ENCODE assay signal across 12 cellular contexts in the genomic region with DNA sequence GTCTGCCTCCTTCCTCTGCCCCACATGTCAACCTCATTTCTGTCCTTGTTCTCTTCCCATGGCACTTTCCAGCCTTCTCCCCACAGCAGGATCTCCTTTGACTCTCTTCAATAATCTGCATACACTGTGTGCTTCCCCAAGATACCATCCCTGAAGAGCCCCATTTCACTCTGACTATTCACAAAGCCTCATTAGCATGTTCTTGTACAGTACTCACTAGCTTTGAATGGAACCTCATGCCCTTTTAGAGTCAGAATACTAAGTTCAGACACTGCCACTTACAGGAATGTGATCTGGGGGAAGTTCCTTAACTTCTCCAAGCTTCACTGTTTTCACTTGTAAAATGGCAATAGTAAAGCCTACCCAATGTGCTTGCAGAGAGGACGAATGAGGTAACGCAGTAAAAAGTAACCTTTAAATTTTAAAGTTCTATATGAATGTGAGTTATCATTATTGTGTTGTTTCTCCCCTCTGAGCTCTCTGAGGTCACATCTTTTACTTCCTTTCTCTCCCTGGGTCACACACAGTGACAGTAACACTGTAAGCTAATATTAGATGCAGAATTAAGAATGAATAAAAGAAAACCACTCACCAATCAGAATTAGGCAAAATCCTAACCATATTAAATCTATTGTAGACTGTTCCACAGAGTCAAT.
DNase-seq lines count a peak whose midpoint lies in the region; ATAC-seq and TF ChIP-seq lines count a peak whose summit lies in the region.
"Had no signal": no experiment of that assay in that cellular context is flagged by ENCODE, and none has a peak within 500 bp of the region (broad histone marks: within the 10 kb centered on the region; RNA-seq: fewer than 3 reads in every experiment).

No MANE protein-coding gene starts in this region.

- no peaks in the 10 kb centered on the region for H3K9me3 ChIP-seq in mammary epithelial cell (replicated peaks; ENCODE audit: insufficient read depth, low read length)
- H3K9me3 ChIP-seq in adipocyte (ENCODE audit: control insufficient read depth, low read length): no peaks in the 10 kb centered on the region

- no peak overlapping the region for H3K9ac ChIP-seq in mammary epithelial cell (ENCODE audit: insufficient read depth, low read length)
- H3K9ac ChIP-seq in adipocyte (ENCODE audit: low read length): peak overlapping the region; percentile 30

- peaks cover 28% of the 10 kb centered on the region for H3K4me1 Mint-ChIP-seq in MCF 10A (ENCODE audit: insufficient read depth, unreplicated experiment)

- POLR2A ChIA-PET in MCF 10A (lab: Yijun Ruan, JAX): interaction anchor here (0.8 to 1.0 kb wide), 3 partner anchors 9 to 76 kb away, joined by 4 to 5 read pairs (median 5); no protein-coding TSS in a partner anchor

- in situ Hi-C loops in mammary epithelial cell (cut with MboI; ENCODE audit: low sequenced_read_pairs in 2 of 2): no loop called here

- no peaks in the 10 kb centered on the region for H3K36me3 Mint-ChIP-seq in MCF 10A (ENCODE audit: insufficient read depth, unreplicated experiment)

- TSS peak; percentile 95 for BruUV-seq in MCF 10A (replicated peaks; lab: Mats Ljungman, UMichigan)
- BruUV-seq in mammary epithelial cell (replicated peaks; lab: Mats Ljungman, UMichigan): no TSS peak

- H2AFZ ChIP-seq in mammary epithelial cell (ENCODE audit: low read depth, low read length): no peak overlapping the region

- H3K27ac ChIP-seq in mammary epithelial cell (ENCODE audit: insufficient read depth, low read depth, low read length): no peak overlapping the region

- peaks cover 20% of the 10 kb centered on the region for H3K4me1 ChIP-seq in mammary epithelial cell (ENCODE audit: insufficient read depth, low read length)
- H3K4me1 ChIP-seq in adipocyte (ENCODE audit: control insufficient read depth, insufficient read depth, low read length): peaks cover 19% of the 10 kb centered on the region

- H3K27me3 Mint-ChIP-seq in MCF 10A (ENCODE audit: insufficient read depth, unreplicated experiment): no peaks in the 10 kb centered on the region

- H3K79me2 ChIP-seq in mammary epithelial cell (ENCODE audit: insufficient read depth, low read length): no peaks in the 10 kb centered on the region

- H3K27ac Mint-ChIP-seq in MCF 10A (ENCODE audit: low read depth, unreplicated experiment): no peak overlapping the region
- H3K27ac Mint-ChIP-seq: activated naive CD8-positive, alpha-beta T cell treated with anti-CD3 and anti-CD28 coated beads, Interleukin-2, amount 10 ng/mL, durations not matched to agents 7 days and 5 days; CD4-positive, alpha-beta T cell had no signal

- no peak overlapping the region for H3K4me2 ChIP-seq in mammary epithelial cell (ENCODE audit: insufficient read depth, low read depth, low read length)

- H4K20me1 ChIP-seq in mammary epithelial cell (ENCODE audit: insufficient read depth, low read length): no peaks in the 10 kb centered on the region

- no peak overlapping the region for H3K4me3 Mint-ChIP-seq in MCF 10A (ENCODE audit: unreplicated experiment)
- H3K4me3 Mint-ChIP-seq: activated naive CD8-positive, alpha-beta T cell treated with anti-CD3 and anti-CD28 coated beads, Interleukin-2, amount 10 ng/mL, durations not matched to agents 7 days and 5 days; CD4-positive, alpha-beta T cell had no signal

- no peaks in the 10 kb centered on the region for H3K36me3 ChIP-seq in mammary epithelial cell (ENCODE audit: insufficient read depth, low read length)
- H3K36me3 ChIP-seq in adipocyte (ENCODE audit: control insufficient read depth, insufficient read depth, low read length, severe bottlenecking): no peaks in the 10 kb centered on the region

- WGBS in mammary epithelial cell (ENCODE audit: low coverage, missing lambda C conversion rate): 94% methylated on average over 2 of the region's 2 CpGs

- DNase-seq in MCF 10A (ENCODE audit: unreplicated experiment) (no peak), mammary epithelial cell (no peak), adipocyte (ENCODE audit: low read depth) (no peak), inferior parietal cortex (ENCODE audit: extremely low spot score) (no peak), activated gamma-delta T cell treated with Interleukin-2 at 50 U/mL for 16 hours (no peak), GOT3 (lab: John Stamatoyannopoulos, UW) (no peak), cerebellar cortex (ENCODE audit: low spot score) (no peak)
- DNase-seq: activated naive CD8-positive, alpha-beta T cell treated with anti-CD3 and anti-CD28 coated beads, Interleukin-2, amount 10 ng/mL, durations not matched to agents 7 days and 5 days; CD4-positive, alpha-beta T cell; erythroblast; kidney had no signal

- intact Hi-C loops in MCF 10A (cut with micrococcal nuclease): no loop called here
- intact Hi-C loops in mammary epithelial cell (cut with micrococcal nuclease): loop anchor here (10.0 kb wide), 1 partner anchor 192 kb away; no protein-coding TSS in a partner anchor

- peak; percentile 65 for ATAC-seq in HG03045 (IDR thresholded peaks at IDR 0.05; ENCODE audit: unreplicated experiment)

- TF ChIP-seq CTCF in MCF 10A (IDR thresholded peaks at IDR 0.05; ENCODE audit: unreplicated experiment) (no peak), mammary epithelial cell (conservative IDR thresholded peaks at IDR 0.05 in 1 of 2, IDR thresholded peaks at IDR 0.05 in 1 of 2; ENCODE audit: extremely low read depth in 1 of 2, insufficient read depth in 1 of 2, low read depth in 1 of 2, low read length in 2 of 2) (no peak)

- CTCF ChIA-PET in MCF 10A (lab: Yijun Ruan, JAX): no interaction called here
- CTCF ChIA-PET in mammary epithelial cell (lab: Charles Lee; ENCODE audit: low non-redundant PET): no interaction called here

- H3K9me3 Mint-ChIP-seq in MCF 10A (ENCODE audit: unreplicated experiment): no peaks in the 10 kb centered on the region
- H3K9me3 Mint-ChIP-seq: CD4-positive, alpha-beta T cell had no signal

- H3K4me3 ChIP-seq in mammary epithelial cell (replicated peaks in 1 of 3; ENCODE audit: insufficient read depth in 1 of 3, low read depth in 2 of 3, low read length in 3 of 3) (no peak overlapping the region), adipocyte (ENCODE audit: low read length) (peak overlapping the region; percentile 18)

- dilution Hi-C loops in mammary epithelial cell (cut with HindIII; ENCODE audit: low sequenced_read_pairs): loop anchor here (10.0 kb wide), 1 partner anchor 52 kb away; no protein-coding TSS in a partner anchor

- no peaks in the 10 kb centered on the region for H3K27me3 ChIP-seq in mammary epithelial cell (ENCODE audit: insufficient read depth, low read length)
- no peaks in the 10 kb centered on the region for H3K27me3 ChIP-seq in adipocyte (replicated peaks; ENCODE audit: control insufficient read depth, insufficient read depth, low read length)
